8 cellular contexts compared by ENCODE assay signal in genomic region chr14:62117010-62117717, GRCh38.
DNase-seq lines count a peak whose midpoint lies in the region; ATAC-seq and TF ChIP-seq lines count a peak whose summit lies in the region.

No MANE protein-coding gene starts in this region.

- peak; percentile 70 for DNase-seq in GM10248 (ENCODE audit: extremely low spot score)
- peak; percentile 34 for DNase-seq in NCI-H2029 treated with DMSO at 0.1 percent for 48 hours (lab: John Stamatoyannopoulos, UW)
- peak; percentile 73 for DNase-seq in activated CD4-positive, alpha-beta memory T cell treated with anti-CD3 and anti-CD28 coated beads for 36 hours
- peak; percentile 43 to 76 for DNase-seq in lung microvascular endothelial cell (ENCODE audit: low read depth in 2 of 2)
- peak; percentile 26 to 66 (median 35) for DNase-seq in stimulated activated CD4-positive, alpha-beta T cell treated with anti-CD3 and anti-CD28 coated beads, TNF-alpha, amount 100 ng/mL, for 24 hours (ENCODE audit: low read depth in 3 of 3)
- no peak for DNase-seq in NK-92 treated with Interleukin-12 subunit alpha and Interleukin-12 subunit beta, amount 100 ng/mL, for 24 hours (lab: John Stamatoyannopoulos, UW)

- ATAC-seq in HG02678 (IDR thresholded peaks at IDR 0.05; ENCODE audit: unreplicated experiment), result peak; percentile 96

- TF ChIP-seq CTCF in GM10248 (IDR thresholded peaks at IDR 0.05; ENCODE audit: control extremely low read depth, extremely low read depth, low read depth, missing control alignments), result peak; percentile 36

- no peaks in the 10 kb centered on the region for H3K9me3 Mint-ChIP-seq in activated CD4-positive, alpha-beta memory T cell treated with anti-CD3 and anti-CD28 coated beads for 36 hours

- peaks cover 38 to 70% of the 10 kb centered on the region in 2 donors for H3K27me3 ChIP-seq in duodenal mucosa (ENCODE audit: control insufficient read depth in 1 of 2, insufficient read depth in 2 of 2, low read length in 2 of 2)

- POLR2A ChIA-PET in GM10248 (lab: Yijun Ruan, JAX), result interaction anchor here (0.6 kb wide), 1 partner anchor 1509 kb away, joined by 3 read pairs; no protein-coding TSS in a partner anchor
- POLR2A ChIA-PET in activated CD4-positive, alpha-beta memory T cell treated with anti-CD3 and anti-CD28 coated beads for 36 hours (lab: Charles Lee), result no interaction called here

- H3K9me3 ChIP-seq in duodenal mucosa (ENCODE audit: control insufficient read depth in 1 of 2, low read length in 2 of 2), result no peaks in the 10 kb centered on the region

- H3K9ac ChIP-seq in duodenal mucosa (ENCODE audit: low read depth in 1 of 2, low read length in 2 of 2), result no peak overlapping the region

- peaks cover 0 to 3% of the 10 kb centered on the region in 2 donors for H3K4me1 ChIP-seq in duodenal mucosa (ENCODE audit: control insufficient read depth in 1 of 2, insufficient read depth in 2 of 2, low read length in 2 of 2)

- H3K4me3 Mint-ChIP-seq in activated CD4-positive, alpha-beta memory T cell treated with anti-CD3 and anti-CD28 coated beads for 36 hours, result peak overlapping the region; percentile 36

- no peak overlapping the region for H3K27ac ChIP-seq in duodenal mucosa (ENCODE audit: low read depth, low read length)

- CTCF ChIA-PET in GM10248 (lab: Yijun Ruan, JAX), result interaction anchor here (0.9 to 6.7 kb wide), 8 partner anchors 9 to 258 kb away, joined by 3 to 84 read pairs (median 3); no protein-coding TSS in a partner anchor
- CTCF ChIA-PET in activated CD4-positive, alpha-beta memory T cell treated with anti-CD3 and anti-CD28 coated beads for 36 hours (lab: Charles Lee), result interaction anchor here (0.9 to 5.0 kb wide), 6 partner anchors 10 to 279 kb away, joined by 3 to 39 read pairs (median 3); no protein-coding TSS in a partner anchor

- no peak overlapping the region for H3K27ac Mint-ChIP-seq in activated CD4-positive, alpha-beta memory T cell treated with anti-CD3 and anti-CD28 coated beads for 36 hours

- no peaks in the 10 kb centered on the region for H3K36me3 ChIP-seq in duodenal mucosa (ENCODE audit: control insufficient read depth in 1 of 2, insufficient read depth in 2 of 2, low read length in 2 of 2)

- no peaks in the 10 kb centered on the region for H3K36me3 Mint-ChIP-seq in activated CD4-positive, alpha-beta memory T cell treated with anti-CD3 and anti-CD28 coated beads for 36 hours

- peak overlapping the region; percentile 58 to 62 for H3K4me3 ChIP-seq in duodenal mucosa (ENCODE audit: low read depth in 1 of 2, low read length in 2 of 2)

- peaks cover 5% of the 10 kb centered on the region for H3K4me1 Mint-ChIP-seq in activated CD4-positive, alpha-beta memory T cell treated with anti-CD3 and anti-CD28 coated beads for 36 hours (ENCODE audit: low read depth)

- intact Hi-C loops in activated CD4-positive, alpha-beta memory T cell treated with anti-CD3 and anti-CD28 coated beads for 36 hours (cut with micrococcal nuclease), result loop anchor here (5.0 kb wide), 1 partner anchor 585 kb away; no protein-coding TSS in a partner anchor

- peaks cover 53% of the 10 kb centered on the region for H3K27me3 Mint-ChIP-seq in activated CD4-positive, alpha-beta memory T cell treated with anti-CD3 and anti-CD28 coated beads for 36 hours
